Comparison of ENCODE assay signal across 18 cellular contexts in the genomic region with DNA sequence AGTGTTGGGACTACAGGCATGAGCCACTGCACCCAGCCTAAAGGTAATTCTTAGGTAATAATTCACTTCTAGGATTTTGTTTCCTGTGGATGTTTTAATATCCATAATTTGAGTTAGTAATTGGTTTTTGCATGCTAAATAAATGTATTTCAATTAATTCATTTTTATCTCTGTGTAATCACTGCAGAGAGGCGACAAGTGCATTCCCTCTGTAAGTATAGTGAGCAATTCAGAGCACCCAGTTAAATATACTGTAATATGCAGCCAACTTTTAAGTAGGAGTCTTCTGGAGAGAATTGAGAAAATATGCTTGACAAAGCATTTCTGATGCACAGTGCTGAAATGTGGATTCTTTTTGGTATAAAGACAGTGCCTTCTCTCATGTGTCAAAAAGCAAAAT. TPM values are rescaled to one million over a fixed set of nuclear protein-coding genes. Genes with fewer than 3 reads are reported as not detected.
DNase-seq lines count a peak whose midpoint lies in the region; ATAC-seq, FAIRE-seq and TF ChIP-seq lines count a peak whose summit lies in the region.
"Had no signal": no experiment of that assay in that cellular context is flagged by ENCODE, and none has a peak within 500 bp of the region (broad histone marks: within the 10 kb centered on the region; RNA-seq: fewer than 3 reads in every experiment).

No MANE protein-coding gene starts in this region.

- H3K9me2 ChIP-seq in Loucy (replicated peaks; ENCODE audit: low read depth, low read length): no peaks in the 10 kb centered on the region

- H4K20me1 ChIP-seq in Loucy (ENCODE audit: insufficient read depth, low read length, poor library complexity, severe bottlenecking): peaks cover 22% of the 10 kb centered on the region

- TF ChIP-seq CTCF in Loucy (conservative IDR thresholded peaks at IDR 0.05; ENCODE audit: low read length) (no peak), gastrocnemius medialis (IDR thresholded peaks at IDR 0.05 in 4 of 5, conservative IDR thresholded peaks at IDR 0.05 in 1 of 5) (no peak)

- TF ChIP-seq POLR2A in H54 (IDR thresholded peaks at IDR 0.05; ENCODE audit: low read depth, low read length) (no peak), gastrocnemius medialis (IDR thresholded peaks at IDR 0.05) (no peak)

- peak overlapping the region; percentile 97 for H3K27ac ChIP-seq in epithelial cell of prostate
- peak overlapping the region in 3 of 4 donors; percentile 95 to 100 (median 97) for H3K27ac ChIP-seq in gastrocnemius medialis
- H3K27ac ChIP-seq: BLaER1 had no signal

- peaks cover 64% of the 10 kb centered on the region for H3K79me2 ChIP-seq in Loucy (ENCODE audit: insufficient read depth, low read length)

- H3K9me3 ChIP-seq in Loucy (ENCODE audit: insufficient read depth, low read depth, low read length) (no peaks in the 10 kb centered on the region), gastrocnemius medialis (no peaks in the 10 kb centered on the region)
- H3K9me3 ChIP-seq: BLaER1 had no signal

- no peaks in the 10 kb centered on the region for H3K27me3 ChIP-seq in Loucy (ENCODE audit: insufficient read depth, low read length, poor library complexity, severe bottlenecking)
- H3K27me3 ChIP-seq in gastrocnemius medialis: no peaks in the 10 kb centered on the region
- H3K27me3 ChIP-seq: BLaER1 had no signal

- H3K9ac ChIP-seq in Loucy (ENCODE audit: low read depth, low read length, poor library complexity, severe bottlenecking): no peak overlapping the region
- H3K9ac ChIP-seq: BLaER1 had no signal

- no peak overlapping the region for H2AFZ ChIP-seq in Loucy (ENCODE audit: low read length)

- H3K4me1 ChIP-seq in Loucy (ENCODE audit: insufficient read depth, low read length, poor library complexity, severe bottlenecking) (peaks cover 27% of the 10 kb centered on the region), gastrocnemius medialis (peaks cover 94 to 96% of the 10 kb centered on the region in 2 donors)

- intact Hi-C loops in gastrocnemius medialis (cut with DNase I; ENCODE audit: low total_unique reads): loop anchor here (10.0 kb wide), 1 partner anchor 302 kb away; no protein-coding TSS in a partner anchor

- ATAC-seq in gastrocnemius medialis: no peak

- H3K4me3 ChIP-seq in Loucy (ENCODE audit: low read length, poor library complexity, severe bottlenecking) (no peak overlapping the region), gastrocnemius medialis (no peak overlapping the region)
- H3K4me3 ChIP-seq: BLaER1 had no signal

- DNase-seq in H54 (ENCODE audit: insufficient read length, low spot score) (no peak), epithelial cell of prostate (ENCODE audit: low read depth, low spot score) (no peak), gastrocnemius medialis (no peak), SHP77 treated with DMSO at 0.1 percent for 48 hours (lab: John Stamatoyannopoulos, UW) (no peak), NCI-H345 treated with DMSO at 0.1 percent for 48 hours (lab: John Stamatoyannopoulos, UW; ENCODE audit: unreplicated experiment) (no peak)
- no peak for DNase-seq in activated T-cell treated with anti-CD3 and anti-CD28 coated beads, Interleukin-2, amount 50 U/mL, for 1 hour
- DNase-seq: 8988T; CD4-positive, alpha-beta memory T cell; DMS153; DMS79; GDM1; HCEC 1CT; HFFc6 had no signal

- peak; percentile 60 for FAIRE-seq in H54 (lab: Jason Lieb, UNC)
- FAIRE-seq: GM12892, GM18507, HTR-8/SVneo had no signal

- peak overlapping the region; percentile 33 for H3K4me2 ChIP-seq in Loucy (ENCODE audit: low read depth, low read length, poor library complexity, severe bottlenecking)
- H3K4me2 ChIP-seq: BLaER1 had no signal

- in situ Hi-C loops in gastrocnemius medialis (cut with MboI; ENCODE audit: low sequenced_read_pairs in 4 of 4): no loop called here

- H3K36me3 ChIP-seq in Loucy (ENCODE audit: insufficient read depth, low read length): no peaks in the 10 kb centered on the region
- H3K36me3 ChIP-seq in gastrocnemius medialis: no peaks in the 10 kb centered on the region
- H3K36me3 ChIP-seq: BLaER1 had no signal

- no peaks in the 10 kb centered on the region for H3F3A ChIP-seq in Loucy (ENCODE audit: low read depth)

RNA-seq across cellular contexts. Expression of gene TBC1D23, which starts 5.7 kb away (rescaled TPM):
- total RNA-seq in gastrocnemius medialis: 10 to 100 TPM; 14.2 to 56.4 (median 45.0) TPM
